ENCODE assay signal across 22 cellular contexts in genomic region chr4:56552273-56552672, GRCh38. TPM values are rescaled to one million over a fixed set of nuclear protein-coding genes. Genes with fewer than 3 reads are reported as not detected.
A peak's percentile ranks its signal among the peaks of the same experiment; 100 is the strongest.
DNase-seq lines count a peak whose midpoint lies in the region; ATAC-seq and TF ChIP-seq lines count a peak whose summit lies in the region.
"Had no signal": no experiment of that assay in that cellular context is flagged by ENCODE, and none has a peak within 500 bp of the region (broad histone marks: within the 10 kb centered on the region; RNA-seq: fewer than 3 reads in every experiment).

No MANE protein-coding gene starts in this region.

- no peak overlapping the region for H3K4me3 Mint-ChIP-seq in activated CD4-positive, alpha-beta T cell treated with anti-CD3 and anti-CD28 coated beads, Interleukin-2, amount 10 ng/mL, durations not matched to agents 7 days and 5 days
- H3K4me3 Mint-ChIP-seq: CD14-positive monocyte; CD4-positive, alpha-beta T cell; GM23338; H9 had no signal

- no peak overlapping the region for H3K27ac Mint-ChIP-seq in activated CD4-positive, alpha-beta T cell treated with anti-CD3 and anti-CD28 coated beads, Interleukin-2, amount 10 ng/mL, durations not matched to agents 7 days and 5 days
- H3K27ac Mint-ChIP-seq: CD14-positive monocyte; CD4-positive, alpha-beta T cell; GM23338; H9 had no signal

- H3K36me3 Mint-ChIP-seq in activated CD4-positive, alpha-beta T cell treated with anti-CD3 and anti-CD28 coated beads, Interleukin-2, amount 10 ng/mL, durations not matched to agents 7 days and 5 days (ENCODE audit: low read depth), result peaks cover 2% of the 10 kb centered on the region
- H3K36me3 Mint-ChIP-seq: CD14-positive monocyte had no signal

- no peaks in the 10 kb centered on the region for H3K9me3 Mint-ChIP-seq in activated CD4-positive, alpha-beta T cell treated with anti-CD3 and anti-CD28 coated beads, Interleukin-2, amount 10 ng/mL, durations not matched to agents 7 days and 5 days
- H3K9me3 Mint-ChIP-seq: CD4-positive, alpha-beta T cell; GM23338; H9 had no signal

- no peaks in the 10 kb centered on the region for H3K27me3 Mint-ChIP-seq in activated CD4-positive, alpha-beta T cell treated with anti-CD3 and anti-CD28 coated beads, Interleukin-2, amount 10 ng/mL, durations not matched to agents 7 days and 5 days
- H3K27me3 Mint-ChIP-seq: CD4-positive, alpha-beta T cell had no signal

- peaks cover 6% of the 10 kb centered on the region for H3K4me1 Mint-ChIP-seq in activated CD4-positive, alpha-beta T cell treated with anti-CD3 and anti-CD28 coated beads, Interleukin-2, amount 10 ng/mL, durations not matched to agents 7 days and 5 days
- H3K4me1 Mint-ChIP-seq: CD14-positive monocyte had no signal

- POLR2A ChIA-PET in activated CD4-positive, alpha-beta T cell treated with anti-CD3 and anti-CD28 coated beads, Interleukin-2, amount 10 ng/mL, durations not matched to agents 7 days and 5 days (lab: Charles Lee), result no interaction called here

- in situ Hi-C loops in astrocyte of the spinal cord (cut with HindIII; ENCODE audit: low sequenced_read_pairs), result no loop called here

- peak; percentile 3 for DNase-seq in EL
- DNase-seq in LHCN-M2 (ENCODE audit: low read depth), result peak; percentile 15
- peak; percentile 1 for DNase-seq in astrocyte of the spinal cord (ENCODE audit: low read depth, low spot score)
- DNase-seq in NCI-H187 treated with DMSO at 0.1 percent for 48 hours (lab: John Stamatoyannopoulos, UW), result no peak
- no peak for DNase-seq in activated CD4-positive, alpha-beta T cell treated with anti-CD3 and anti-CD28 coated beads, Interleukin-2, amount 10 ng/mL, durations not matched to agents 7 days and 5 days
- DNase-seq: 8988T; ACHN; AML-193; BE2C; Calu3; CD4-positive, alpha-beta T cell; COR-L47; DMS53; DMS79 treated with DMSO at 0.1 percent for 48 hours; H9 had no signal

- no peak for ATAC-seq in HG02973 (IDR thresholded peaks at IDR 0.05; ENCODE audit: unreplicated experiment)
- ATAC-seq: A549, GM23338, HCT116 had no signal

- no peak overlapping the region for H3K4me3 ChIP-seq in astrocyte of the spinal cord (ENCODE audit: low read depth, low read length)
- H3K4me3 ChIP-seq: A549; BLaER1 treated with 17β-estradiol and CSF1 and Interleukin-3, amounts not matched to agents 10 nM and 100 nM; GM23338 had no signal

- CTCF ChIA-PET in activated CD4-positive, alpha-beta T cell treated with anti-CD3 and anti-CD28 coated beads, Interleukin-2, amount 10 ng/mL, durations not matched to agents 7 days and 5 days (lab: Charles Lee), result no interaction called here

- TF ChIP-seq CTCF in astrocyte of the spinal cord (IDR thresholded peaks at IDR 0.05; ENCODE audit: low read depth, low read length), result no peak

RNA-seq across cellular contexts. Expression of gene ARL9, which starts 46.7 kb away (rescaled TPM):
- not detected in 2 replicates for total RNA-seq in LHCN-M2 (2014; rRNA removed)
- polyA plus RNA-seq in LHCN-M2 (2012), result 0.34 TPM
- total RNA-seq in activated CD4-positive, alpha-beta T cell treated with anti-CD3 and anti-CD28 coated beads, Interleukin-2, amount 10 ng/mL, durations not matched to agents 7 days and 5 days, result under 1 TPM in 1 of 2 experiments, not detected in 1; 0.10 TPM
- total RNA-seq: GM23338, H4, H9 had no signal
- polyA plus RNA-seq: CD14-positive monocyte had no signal

Comparison
In these comparisons a context has a peak if more than half of its experiments do, and no peak if none do; other contexts are left out.
1. DNase-seq: peak in EL (single experiment), LHCN-M2 (single experiment) and astrocyte of the spinal cord (single experiment); none in NCI-H187 treated with DMSO at 0.1 percent for 48 hours (single experiment) and activated CD4-positive, alpha-beta T cell treated with anti-CD3 and anti-CD28 coated beads, Interleukin-2, amount 10 ng/mL, durations not matched to agents 7 days and 5 days (single experiment).